Comparison of ENCODE assay signal across 26 cellular contexts in genomic region chr9:22054529-22054928, GRCh38. TPM values are rescaled to one million over a fixed set of nuclear protein-coding genes. Genes with fewer than 3 reads are reported as not detected.
"Had no signal": no experiment of that assay in that cellular context is flagged by ENCODE, and none has a peak within 500 bp of the region (broad histone marks: within the 10 kb centered on the region; RNA-seq: fewer than 3 reads in every experiment).

No MANE protein-coding gene starts in this region.

- ATAC-seq: activated T-cell treated with anti-CD3 and anti-CD28 coated beads, Interleukin-2, amount 50 U/mL, for 4 hours; Panc1; T-helper 17 cell had no signal

- H3K4me1 ChIP-seq: adrenal gland had no signal

- H3K9me3 ChIP-seq: adrenal gland, MG63 had no signal

- H3K9ac ChIP-seq: KMS-11 had no signal

- H3K4me3 ChIP-seq: adrenal gland, MG63 had no signal

- FAIRE-seq: bronchial epithelial cell had no signal

- H3K27me3 ChIP-seq: adrenal gland, MG63 had no signal

- DNase-seq: activated CD4-positive, alpha-beta memory T cell treated with anti-CD3 and anti-CD28 coated beads for 36 hours; activated CD4-positive, alpha-beta T cell treated with anti-CD3 and anti-CD28 coated beads, Interleukin-2, amount 10 ng/mL, durations not matched to agents 7 days and 5 days; activated CD4-positive, CD25-positive, alpha-beta regulatory T cell; activated CD8-positive, alpha-beta memory T cell treated with anti-CD3 and anti-CD28 coated beads for 24 hours; activated gamma-delta T cell; activated naive CD4-positive, alpha-beta T cell treated with anti-CD3 and anti-CD28 coated beads for 36 hours; activated T-cell treated with anti-CD3 and anti-CD28 coated beads, Interleukin-2, amount 50 U/mL, for 4 hours; adrenal gland; anterior cingulate cortex; MG63; NCI-H1105; NCI-H1436; NCI-H1694 treated with DMSO at 0.1 percent for 48 hours; NCI-H2029 treated with DMSO at 0.1 percent for 48 hours; NCI-H345; NCI-H510A; NCI-H526 treated with DMSO at 0.1 percent for 48 hours; NCI-H82; SHP77; T-helper 17 cell; T-helper 9 cell had no signal

- H3K36me3 ChIP-seq: adrenal gland, MG63 had no signal

- H3K27ac ChIP-seq: adrenal gland, RWPE1 had no signal

RNA-seq across cellular contexts. Expression of gene CDKN2B, which starts 45.4 kb away (rescaled TPM):
- total RNA-seq: activated naive CD4-positive, alpha-beta T cell treated with anti-CD3 and anti-CD28 coated beads for 36 hours; SK-MEL-5 had no signal

RNA-seq across cellular contexts. Expression of gene CDKN2B-AS1, which starts 59.9 kb away (rescaled TPM):
- total RNA-seq: SK-MEL-5 had no signal
